In the genomic region with DNA sequence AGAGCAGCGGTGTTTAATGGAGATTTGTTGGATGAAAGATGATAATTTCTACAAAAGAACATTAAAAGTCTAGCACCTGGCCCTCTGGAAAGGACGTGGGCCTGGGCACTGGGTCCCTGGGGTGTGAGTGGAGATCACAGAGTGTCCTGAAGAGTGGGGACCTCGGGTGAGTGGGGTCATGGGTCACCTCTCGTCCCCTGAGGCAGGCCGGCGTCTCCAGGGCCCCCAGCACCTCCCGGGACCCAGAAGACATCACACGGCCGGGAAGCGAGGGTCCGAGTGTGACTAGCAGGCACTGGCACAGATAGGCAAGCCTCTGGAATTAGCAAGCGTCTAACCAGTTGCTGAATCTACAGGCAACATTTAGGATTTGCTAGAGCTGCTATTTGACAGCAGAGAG, we compare ENCODE assay signal across 15 cellular contexts.
"Had no signal": no experiment of that assay in that cellular context is flagged by ENCODE, and none has a peak within 500 bp of the region (broad histone marks: within the 10 kb centered on the region; RNA-seq: fewer than 3 reads in every experiment).

No MANE protein-coding gene starts in this region.

- H3K9ac ChIP-seq: SK-N-SH had no signal

- DNase-seq: activated CD4-positive, alpha-beta memory T cell treated with anti-CD3 and anti-CD28 coated beads, Interleukin-2, amount 10 ng/mL, durations not matched to agents 7 days and 5 days; activated CD4-positive, alpha-beta T cell treated with anti-CD3 and anti-CD28 coated beads for 4 hours; activated CD8-positive, alpha-beta memory T cell treated with anti-CD3 and anti-CD28 coated beads, Interleukin-2, amount 10 ng/mL, durations not matched to agents 7 days and 5 days; activated naive CD4-positive, alpha-beta T cell treated with Interleukin-2 at 50 U/mL for 16 hours; effector CD4-positive, alpha-beta T cell; gastrocnemius medialis; immature natural killer cell; mammary epithelial cell; SK-N-SH; stimulated activated naive CD4-positive, alpha-beta T cell had no signal

- H3K36me3 ChIP-seq: ascending aorta, gastrocnemius medialis had no signal

- H3K27me3 ChIP-seq: ascending aorta, gastrocnemius medialis, heart left ventricle, neutrophil had no signal

- H3K4me2 ChIP-seq: SK-N-SH had no signal

- H3K27ac ChIP-seq: ascending aorta, gastrocnemius medialis, heart left ventricle, neutrophil had no signal

- H3K27me3 Mint-ChIP-seq: activated CD4-positive, alpha-beta memory T cell treated with anti-CD3 and anti-CD28 coated beads, Interleukin-2, amount 10 ng/mL, durations not matched to agents 7 days and 5 days; activated CD8-positive, alpha-beta memory T cell treated with anti-CD3 and anti-CD28 coated beads, Interleukin-2, amount 10 ng/mL, durations not matched to agents 7 days and 5 days had no signal

- H3K9me3 ChIP-seq: ascending aorta, gastrocnemius medialis, heart left ventricle, neutrophil, SK-N-SH had no signal

- ATAC-seq: activated CD8-positive, alpha-beta memory T cell treated with anti-CD3 and anti-CD28 coated beads, Interleukin-2, amount 10 ng/mL, durations not matched to agents 7 days and 5 days; esophagus mucosa; gastrocnemius medialis; heart left ventricle; WTC11 had no signal

- H3K4me3 ChIP-seq: ascending aorta, gastrocnemius medialis, heart left ventricle had no signal

- H3K27ac Mint-ChIP-seq: activated CD4-positive, alpha-beta memory T cell treated with anti-CD3 and anti-CD28 coated beads, Interleukin-2, amount 10 ng/mL, durations not matched to agents 7 days and 5 days; activated CD8-positive, alpha-beta memory T cell treated with anti-CD3 and anti-CD28 coated beads, Interleukin-2, amount 10 ng/mL, durations not matched to agents 7 days and 5 days had no signal

- H3K4me1 ChIP-seq: ascending aorta, gastrocnemius medialis, heart left ventricle had no signal

- H3K4me3 Mint-ChIP-seq: activated CD4-positive, alpha-beta memory T cell treated with anti-CD3 and anti-CD28 coated beads, Interleukin-2, amount 10 ng/mL, durations not matched to agents 7 days and 5 days; activated CD8-positive, alpha-beta memory T cell treated with anti-CD3 and anti-CD28 coated beads, Interleukin-2, amount 10 ng/mL, durations not matched to agents 7 days and 5 days; immature natural killer cell; WTC11 had no signal

- H3K4me1 Mint-ChIP-seq: activated CD4-positive, alpha-beta memory T cell treated with anti-CD3 and anti-CD28 coated beads, Interleukin-2, amount 10 ng/mL, durations not matched to agents 7 days and 5 days; activated CD8-positive, alpha-beta memory T cell treated with anti-CD3 and anti-CD28 coated beads, Interleukin-2, amount 10 ng/mL, durations not matched to agents 7 days and 5 days had no signal

- H3K9me3 Mint-ChIP-seq: activated CD4-positive, alpha-beta memory T cell treated with anti-CD3 and anti-CD28 coated beads, Interleukin-2, amount 10 ng/mL, durations not matched to agents 7 days and 5 days had no signal
